ENCODE assay signal across 22 cellular contexts in genomic region chr3:144652573-144652972, GRCh38.
A peak's percentile ranks its signal among the peaks of the same experiment; 100 is the strongest.
DNase-seq lines count a peak whose midpoint lies in the region; ATAC-seq, FAIRE-seq and TF ChIP-seq lines count a peak whose summit lies in the region.
"Had no signal": no experiment of that assay in that cellular context is flagged by ENCODE, and none has a peak within 500 bp of the region (broad histone marks: within the 10 kb centered on the region; RNA-seq: fewer than 3 reads in every experiment).

No MANE protein-coding gene starts in this region.

- no peak overlapping the region for H3K14ac ChIP-seq in IMR-90 (replicated peaks; ENCODE audit: low read depth, low read length)

- intact Hi-C loops in IMR-90 (cut with micrococcal nuclease): loop anchor here (5.0 kb wide), 2 partner anchors 60 to 680 kb away; partner anchors contain the start of gene DIPK2A
- intact Hi-C loops in HepG2 (cut with micrococcal nuclease; ENCODE audit: unreplicated experiment): no loop called here
- intact Hi-C loops in thyroid gland (cut with DNase I): no loop called here
- intact Hi-C loops in sigmoid colon (cut with DNase I): no loop called here
- intact Hi-C loops in OCI-LY7 (cut with micrococcal nuclease; ENCODE audit: unreplicated experiment): no loop called here

- peak; percentile 84 for ATAC-seq in IMR-90 (ENCODE audit: low read depth)
- ATAC-seq in HepG2: no peak
- ATAC-seq: left ventricle myocardium superior, mucosa of descending colon, psoas muscle had no signal

- TF ChIP-seq POLR2A in IMR-90 (IDR thresholded peaks at IDR 0.05; ENCODE audit: low read depth, low read length): no peak
- no peak for TF ChIP-seq POLR2A in HepG2 (IDR thresholded peaks at IDR 0.05; ENCODE audit: insufficient read depth in 1 of 2, low read depth in 2 of 2, low read length in 2 of 2)
- no peak for TF ChIP-seq POLR2A in thyroid gland (IDR thresholded peaks at IDR 0.05)
- TF ChIP-seq POLR2A in sigmoid colon (IDR thresholded peaks at IDR 0.05): no peak

- H3K27me3 ChIP-seq in IMR-90 (ENCODE audit: control insufficient read depth, insufficient read depth, low read length) (no peaks in the 10 kb centered on the region), HepG2 (ENCODE audit: control insufficient read depth in 1 of 2, insufficient read depth in 2 of 2, low read length in 2 of 2) (no peaks in the 10 kb centered on the region), thyroid gland (no peaks in the 10 kb centered on the region), sigmoid colon (no peaks in the 10 kb centered on the region)

- H3K4me2 ChIP-seq in IMR-90 (ENCODE audit: low read depth, low read length) (no peak overlapping the region), HepG2 (ENCODE audit: low read depth, low read length) (no peak overlapping the region), OCI-LY7 (ENCODE audit: low read length) (no peak overlapping the region)

- H3K27ac ChIP-seq in IMR-90 (ENCODE audit: insufficient read depth, low read length) (no peak overlapping the region), HepG2 (ENCODE audit: extremely low read length, insufficient read depth, low read length) (no peak overlapping the region), thyroid gland (no peak overlapping the region), sigmoid colon (no peak overlapping the region), OCI-LY7 (ENCODE audit: low read depth, low read length, poor library complexity, severe bottlenecking) (no peak overlapping the region)
- H3K27ac ChIP-seq: psoas muscle had no signal

- TF ChIP-seq EP300 in HepG2 (IDR thresholded peaks at IDR 0.05; ENCODE audit: low read depth in 2 of 2, low read length in 2 of 2) (no peak), HepG2 (CRISPR knock-in tag; IDR thresholded peaks at IDR 0.05; ENCODE audit: borderline replicate concordance) (no peak), sigmoid colon (IDR thresholded peaks at IDR 0.05) (no peak)

- no peaks in the 10 kb centered on the region for H3K79me2 ChIP-seq in HepG2 (ENCODE audit: insufficient read depth, low read length)
- H3K79me2 ChIP-seq in OCI-LY7 (ENCODE audit: insufficient read depth, low read depth, low read length): no peaks in the 10 kb centered on the region

- H4K5ac ChIP-seq in IMR-90 (ENCODE audit: low read depth, low read length): no peak overlapping the region

- H3K4me3 ChIP-seq in AG10803 (ENCODE audit: low read length) (no peak overlapping the region), IMR-90 (ENCODE audit: insufficient read depth, low read depth, low read length) (no peak overlapping the region), HepG2 (replicated peaks in 1 of 3; ENCODE audit: insufficient read depth in 1 of 3, low read depth in 2 of 3, low read length in 3 of 3) (no peak overlapping the region), thyroid gland (replicated peaks in 1 of 3) (no peak overlapping the region), sigmoid colon (no peak overlapping the region), OCI-LY7 (ENCODE audit: low read depth, low read length, poor library complexity, severe bottlenecking) (no peak overlapping the region)
- H3K4me3 ChIP-seq: mucosa of descending colon, psoas muscle had no signal

- H2BK5ac ChIP-seq in IMR-90 (ENCODE audit: low read depth, low read length, poor library complexity, severe bottlenecking): no peak overlapping the region

- no TSS peak for BruUV-seq in IMR-90 (replicated peaks; lab: Mats Ljungman, UMichigan)
- BruUV-seq in HepG2 (replicated peaks; lab: Mats Ljungman, UMichigan): no TSS peak
- BruUV-seq in OCI-LY7 (replicated peaks; lab: Mats Ljungman, UMichigan): no TSS peak

- H2AK5ac ChIP-seq in IMR-90 (ENCODE audit: low read depth, low read length): no peak overlapping the region

- H4K91ac ChIP-seq in IMR-90 (ENCODE audit: insufficient read depth, low read depth, low read length): no peak overlapping the region

- H3K56ac ChIP-seq in IMR-90 (ENCODE audit: extremely low read depth, insufficient read depth, low read length): no peak overlapping the region

- DNase-seq in AG10803 (ENCODE audit: low read depth): peak; percentile 72
- peak; percentile 54 for DNase-seq in IMR-90
- no peak for DNase-seq in HepG2 (ENCODE audit: low spot score)
- no peak for DNase-seq in GM10266 (ENCODE audit: extremely low spot score)
- DNase-seq in thyroid gland: no peak
- DNase-seq in sigmoid colon: no peak
- no peak for DNase-seq in OCI-LY7 (ENCODE audit: low spot score)
- DNase-seq: ACHN; activated CD4-positive, alpha-beta memory T cell treated with anti-CD3 and anti-CD28 coated beads for 36 hours; activated T-cell treated with anti-CD3 and anti-CD28 coated beads, Interleukin-2, amount 50 U/mL, for 24 hours; DND-41; glutamatergic neuron; left ventricle myocardium superior; mucosa of descending colon; NCI-H1436; NCI-H2171 treated with DMSO at 0.1 percent for 48 hours; OCI-M1; psoas muscle; SIG-M5; T-helper 2 cell had no signal

- POLR2A ChIA-PET in IMR-90 (lab: Charles Lee; ENCODE audit: unreplicated experiment): no interaction called here
- POLR2A ChIA-PET in HepG2 (lab: Yijun Ruan, JAX): no interaction called here
- POLR2A ChIA-PET in OCI-LY7 (lab: Charles Lee): interaction anchor here (1.0 kb wide), 1 partner anchor 18 kb away, joined by 3 read pairs; no protein-coding TSS in a partner anchor

- dilution Hi-C loops in IMR-90 (cut with HindIII; ENCODE audit: low sequenced_read_pairs, unreplicated experiment): no loop called here

- CTCF ChIA-PET in IMR-90 (lab: Yijun Ruan, JAX) (no interaction called here), HepG2 (lab: Yijun Ruan, JAX; ENCODE audit: low intra/inter-chr PET ratio, low total read pairs) (no interaction called here), OCI-LY7 (lab: Charles Lee; ENCODE audit: unreplicated experiment) (no interaction called here)

- no peak overlapping the region for H3K23ac ChIP-seq in IMR-90 (ENCODE audit: low read depth, low read length)

- peak; percentile 89 for FAIRE-seq in endometrium (lab: Jason Lieb, UNC)
- no peak for FAIRE-seq in HepG2 (lab: Jason Lieb, UNC)
- FAIRE-seq: HTR-8/SVneo had no signal

- in situ Hi-C loops in IMR-90 (cut with MboI; ENCODE audit: low sequenced_read_pairs) (no loop called here), HepG2 (cut with HindIII; ENCODE audit: extremely low pct_ligation_motif_present, low pct_unique_long_range_greater_than_20kb) (no loop called here)

- H4K20me1 ChIP-seq in IMR-90 (ENCODE audit: insufficient read depth, low read length) (no peaks in the 10 kb centered on the region), HepG2 (ENCODE audit: insufficient read depth, low read length) (no peaks in the 10 kb centered on the region), OCI-LY7 (ENCODE audit: insufficient read depth, low read length) (no peaks in the 10 kb centered on the region)

- H2AFZ ChIP-seq in IMR-90 (replicated peaks; ENCODE audit: low read length, poor library complexity) (no peak overlapping the region), HepG2 (ENCODE audit: low read length) (no peak overlapping the region), OCI-LY7 (ENCODE audit: low read length) (no peak overlapping the region)

- H3K9me3 ChIP-seq in IMR-90 (ENCODE audit: control insufficient read depth, insufficient read depth, low read length): no peaks in the 10 kb centered on the region
- H3K9me3 ChIP-seq in HepG2 (ENCODE audit: low read length): no peaks in the 10 kb centered on the region
- H3K9me3 ChIP-seq in thyroid gland: no peaks in the 10 kb centered on the region
- no peaks in the 10 kb centered on the region for H3K9me3 ChIP-seq in sigmoid colon
- H3K9me3 ChIP-seq in OCI-LY7 (ENCODE audit: low read length): no peaks in the 10 kb centered on the region
- H3K9me3 ChIP-seq: mucosa of descending colon, psoas muscle had no signal

- no peaks in the 10 kb centered on the region for H3K9me2 ChIP-seq in OCI-LY7 (ENCODE audit: insufficient read depth, low read length)

- no peaks in the 10 kb centered on the region for H3K4me1 ChIP-seq in IMR-90 (ENCODE audit: control insufficient read depth, insufficient read depth, low read length)
- no peaks in the 10 kb centered on the region for H3K4me1 ChIP-seq in HepG2 (ENCODE audit: insufficient read depth, low read length)
- no peaks in the 10 kb centered on the region for H3K4me1 ChIP-seq in thyroid gland
- H3K4me1 ChIP-seq in sigmoid colon: no peaks in the 10 kb centered on the region
- H3K4me1 ChIP-seq in OCI-LY7 (ENCODE audit: insufficient read depth, low read length, poor library complexity, severe bottlenecking): no peaks in the 10 kb centered on the region
- H3K4me1 ChIP-seq: psoas muscle had no signal

- TF ChIP-seq RAD21 in IMR-90 (IDR thresholded peaks at IDR 0.05; ENCODE audit: low read length): no peak
- TF ChIP-seq RAD21 in HepG2 (CRISPR knock-in tag; IDR thresholded peaks at IDR 0.05): no peak

- no peak overlapping the region for H4K8ac ChIP-seq in IMR-90 (ENCODE audit: low read depth in 2 of 2, low read length in 2 of 2)

- WGBS in IMR-90 (ENCODE audit: extremely low coverage in 2 of 2, insufficient read length in 1 of 2), 2 experiments: no CpG with 5 or more reads among the region's 2 CpGs
- 4% methylated on average over 2 of the region's 2 CpGs for WGBS in HepG2 (ENCODE audit: low lambda C conversion rate)
- 86 to 93% methylated on average over 2 of the region's 2 CpGs for WGBS in thyroid gland, 2 donors
- whole genome bisulfite sequencing in sigmoid colon, 2 donors: 85 to 88% methylated on average over 2 of the region's 2 CpGs

- H2BK20ac ChIP-seq in IMR-90 (ENCODE audit: low read depth, low read length): no peak overlapping the region

- H3K9ac ChIP-seq in IMR-90 (ENCODE audit: low read depth, low read length) (no peak overlapping the region), HepG2 (ENCODE audit: insufficient read depth, low read depth, low read length) (no peak overlapping the region)

- no peaks in the 10 kb centered on the region for H3K79me1 ChIP-seq in IMR-90 (ENCODE audit: low read depth in 1 of 2, low read length in 2 of 2)

- no peak overlapping the region for H2BK15ac ChIP-seq in IMR-90 (ENCODE audit: low read depth, low read length)

- no peak overlapping the region for H3K18ac ChIP-seq in IMR-90 (ENCODE audit: low read depth, low read length)

- H3K4ac ChIP-seq in IMR-90 (ENCODE audit: low read depth, low read length): no peak overlapping the region

- TF ChIP-seq CTCF in AG10803 (conservative IDR thresholded peaks at IDR 0.05; ENCODE audit: low read length) (no peak), IMR-90 (conservative IDR thresholded peaks at IDR 0.05; ENCODE audit: low read depth, low read length) (no peak), HepG2 (CRISPR knock-in tag; IDR thresholded peaks at IDR 0.05) (no peak), GM10266 (IDR thresholded peaks at IDR 0.05; ENCODE audit: control insufficient read depth, insufficient read depth, low read depth, missing control alignments) (no peak), thyroid gland (IDR thresholded peaks at IDR 0.05) (no peak), sigmoid colon (IDR thresholded peaks at IDR 0.05) (no peak), OCI-LY7 (conservative IDR thresholded peaks at IDR 0.05; ENCODE audit: low read length) (no peak)

- H2AK9ac ChIP-seq in IMR-90 (replicated peaks; ENCODE audit: low read depth, low read length, poor library complexity): no peak overlapping the region

- H3K36me3 ChIP-seq in IMR-90 (ENCODE audit: control insufficient read depth, insufficient read depth, low read length): no peaks in the 10 kb centered on the region
- H3K36me3 ChIP-seq in HepG2 (replicated peaks in 1 of 2; ENCODE audit: control insufficient read depth in 1 of 2, insufficient read depth in 2 of 2, low read length in 2 of 2): no peaks in the 10 kb centered on the region
- H3K36me3 ChIP-seq in thyroid gland: no peaks in the 10 kb centered on the region
- no peaks in the 10 kb centered on the region for H3K36me3 ChIP-seq in sigmoid colon
- no peaks in the 10 kb centered on the region for H3K36me3 ChIP-seq in OCI-LY7 (ENCODE audit: insufficient read depth, low read length)

- no peaks in the 10 kb centered on the region for H3K9me1 ChIP-seq in IMR-90 (ENCODE audit: insufficient read depth, low read length)

- H2BK120ac ChIP-seq in IMR-90 (ENCODE audit: low read depth, low read length): no peak overlapping the region

Comparison
In these comparisons a context has a peak if more than half of its experiments do, and no peak if none do; other contexts are left out.
1. DNase-seq: peak in AG10803 (single experiment) and IMR-90 (single experiment); none in HepG2 (single experiment), GM10266 (single experiment), thyroid gland (0 of 2), sigmoid colon (single experiment) and OCI-LY7 (single experiment).